ENCODE assay signal across 19 cellular contexts in the genomic region with DNA sequence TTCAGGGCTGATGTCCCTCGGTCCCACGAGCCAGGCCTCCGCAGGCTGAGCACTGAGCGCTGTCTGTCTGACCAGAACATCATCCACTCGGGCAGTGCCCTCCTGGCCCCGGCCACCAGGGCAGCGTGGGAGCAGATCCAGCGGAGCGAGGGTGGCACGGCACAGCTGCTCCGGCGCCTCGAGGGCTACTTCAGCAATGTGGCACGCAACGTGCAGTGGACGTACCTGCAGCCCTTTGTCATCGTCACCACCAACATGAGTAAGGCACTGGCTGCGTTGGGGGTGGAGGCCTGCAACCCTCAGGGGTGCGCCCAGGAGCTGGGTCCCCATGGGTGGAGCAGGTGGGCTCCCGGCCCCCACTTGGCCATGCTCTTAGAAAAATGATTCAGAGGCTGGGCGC. TPM values are rescaled to one million over a fixed set of nuclear protein-coding genes. Genes with fewer than 3 reads are reported as not detected.
DNase-seq lines count a peak whose midpoint lies in the region; ATAC-seq lines count a peak whose summit lies in the region.
"Had no signal": no experiment of that assay in that cellular context is flagged by ENCODE, and none has a peak within 500 bp of the region (broad histone marks: within the 10 kb centered on the region; RNA-seq: fewer than 3 reads in every experiment).

No MANE protein-coding gene starts in this region.

- ATAC-seq in right cardiac atrium (no peak), left cardiac atrium (no peak), left lobe of liver (peak; percentile 10), aorta (ENCODE audit: low FRiP score) (no peak), HG03045 (IDR thresholded peaks at IDR 0.05; ENCODE audit: unreplicated experiment) (no peak), GM21381 (IDR thresholded peaks at IDR 0.05; ENCODE audit: unreplicated experiment) (no peak)
- no peak for ATAC-seq in natural killer cell treated with Interleukin-12 subunit alpha and Interleukin-12 subunit beta and Interleukin-15 and Interleukin-18, amount 100 ng/mL, for 72 hours
- ATAC-seq: A549 had no signal

- no peaks in the 10 kb centered on the region for H3K4me1 Mint-ChIP-seq in natural killer cell treated with Interleukin-12 subunit alpha and Interleukin-12 subunit beta and Interleukin-15 and Interleukin-18, amount 100 ng/mL, for 72 hours (ENCODE audit: low read depth in 2 of 2)
- H3K4me1 Mint-ChIP-seq: CD14-positive monocyte; CD4-positive, alpha-beta memory T cell had no signal

- no peaks in the 10 kb centered on the region for H3K9me3 ChIP-seq in right cardiac atrium (ENCODE audit: control insufficient read depth, low read length)
- H3K9me3 ChIP-seq in aorta (ENCODE audit: control insufficient read depth, low read length) = peaks cover under 1% of the 10 kb centered on the region

- H3K4me3 ChIP-seq in right cardiac atrium (ENCODE audit: low read length) (no peak overlapping the region), aorta (ENCODE audit: low read length in 2 of 2) (no peak overlapping the region)
- H3K4me3 ChIP-seq: A549, BLaER1, HAP-1 had no signal

- H3K9me3 Mint-ChIP-seq in natural killer cell treated with Interleukin-12 subunit alpha and Interleukin-12 subunit beta and Interleukin-15 and Interleukin-18, amount 100 ng/mL, for 72 hours = no peaks in the 10 kb centered on the region

- DNase-seq in right cardiac atrium (peak in 2 of 3 donors; percentile 32 to 38), left cardiac atrium (no peak), left lobe of liver (ENCODE audit: low spot score) (peak; percentile 37), posterior vena cava (ENCODE audit: low spot score) (peak; percentile 73), aorta (peak; percentile 23 to 75)
- no peak for DNase-seq in natural killer cell treated with Interleukin-12 subunit alpha and Interleukin-12 subunit beta and Interleukin-15 and Interleukin-18, amount 100 ng/mL, for 72 hours (ENCODE audit: low spot score)
- DNase-seq: Calu3; CD4-positive, alpha-beta memory T cell; DMS79 treated with DMSO at 0.1 percent for 48 hours; GF-D8; IMR-90 had no signal

- no peak overlapping the region for H3K4me3 Mint-ChIP-seq in natural killer cell treated with Interleukin-12 subunit alpha and Interleukin-12 subunit beta and Interleukin-15 and Interleukin-18, amount 100 ng/mL, for 72 hours
- H3K4me3 Mint-ChIP-seq: CD14-positive monocyte; CD4-positive, alpha-beta memory T cell had no signal

- 91% methylated on average over 21 of the region's 21 CpGs for WGBS in right cardiac atrium
- 90 to 91% methylated on average over 21 of the region's 21 CpGs for WGBS in aorta, 2 donors

- intact Hi-C loops in right cardiac atrium (cut with DNase I) = no loop called here
- intact Hi-C loops in left cardiac atrium (cut with DNase I) = no loop called here
- intact Hi-C loops in posterior vena cava (cut with DNase I) = no loop called here
- intact Hi-C loops in aorta (cut with DNase I) = no loop called here

- H3K36me3 Mint-ChIP-seq in natural killer cell treated with Interleukin-12 subunit alpha and Interleukin-12 subunit beta and Interleukin-15 and Interleukin-18, amount 100 ng/mL, for 72 hours = no peaks in the 10 kb centered on the region
- H3K36me3 Mint-ChIP-seq: CD14-positive monocyte; CD4-positive, alpha-beta memory T cell had no signal

- peaks cover 0 to 3% of the 10 kb centered on the region in 2 donors for H3K27me3 Mint-ChIP-seq in natural killer cell treated with Interleukin-12 subunit alpha and Interleukin-12 subunit beta and Interleukin-15 and Interleukin-18, amount 100 ng/mL, for 72 hours

- H3K27ac Mint-ChIP-seq in natural killer cell treated with Interleukin-12 subunit alpha and Interleukin-12 subunit beta and Interleukin-15 and Interleukin-18, amount 100 ng/mL, for 72 hours = no peak overlapping the region
- H3K27ac Mint-ChIP-seq: CD14-positive monocyte; CD4-positive, alpha-beta memory T cell had no signal

- H3K27me3 ChIP-seq in right cardiac atrium (ENCODE audit: control insufficient read depth, insufficient read depth) = no peaks in the 10 kb centered on the region
- no peaks in the 10 kb centered on the region for H3K27me3 ChIP-seq in aorta (ENCODE audit: control insufficient read depth in 1 of 2, insufficient read depth in 2 of 2, low read length in 1 of 2)
- H3K27me3 ChIP-seq: BLaER1 had no signal

- H3K36me3 ChIP-seq in aorta (ENCODE audit: control insufficient read depth in 1 of 2, insufficient read depth in 2 of 2, low read length in 1 of 2) = no peaks in the 10 kb centered on the region
- H3K36me3 ChIP-seq: BLaER1, HAP-1 had no signal

- H3K4me1 ChIP-seq in right cardiac atrium (ENCODE audit: control insufficient read depth, insufficient read depth, low read length) = no peaks in the 10 kb centered on the region
- H3K4me1 ChIP-seq in aorta (ENCODE audit: control insufficient read depth in 1 of 2, insufficient read depth in 2 of 2, low read length in 2 of 2) = no peaks in the 10 kb centered on the region
- H3K4me1 ChIP-seq: A549, BLaER1, HAP-1 had no signal

- H3K27ac ChIP-seq in right cardiac atrium (ENCODE audit: low read length) (no peak overlapping the region), aorta (ENCODE audit: low read depth in 1 of 2, low read length in 2 of 2) (no peak overlapping the region)
- H3K27ac ChIP-seq: 22Rv1, A549, BLaER1 had no signal

RNA-seq across cellular contexts. Expression of a gene that starts 49.7 kb away (rescaled TPM):
- 1 to 10 TPM in 3 of 4 donors, under 1 TPM in 1; 0.75 to 9.7 (median 3.7) TPM for total RNA-seq in right cardiac atrium
- polyA plus RNA-seq in right cardiac atrium = 2.8 TPM
- total RNA-seq in left cardiac atrium = 1 to 10 TPM; 2.3 to 5.6 TPM
- 35.6 TPM for total RNA-seq in left lobe of liver
- total RNA-seq in posterior vena cava = 1 to 10 TPM in 1 of 2 donors, under 1 TPM in 1; 0.33 to 3.4 TPM
- 1 to 10 TPM; 1.0 to 1.9 TPM for total RNA-seq in aorta
- polyA plus RNA-seq in aorta = 1 to 10 TPM; 1.5 to 2.3 TPM
- not detected for total RNA-seq in natural killer cell treated with Interleukin-12 subunit alpha and Interleukin-12 subunit beta and Interleukin-15 and Interleukin-18, amount 100 ng/mL, for 72 hours
- total RNA-seq: H4, IMR-90 had no signal
- polyA plus RNA-seq: CD14-positive monocyte had no signal

Comparison
In these comparisons a context has a peak if more than half of its experiments do, and no peak if none do; other contexts are left out.
1. DNase-seq: peak in right cardiac atrium (2 of 3), left lobe of liver (single experiment), posterior vena cava (single experiment) and aorta (2 of 2); none in left cardiac atrium (single experiment) and natural killer cell treated with Interleukin-12 subunit alpha and Interleukin-12 subunit beta and Interleukin-15 and Interleukin-18, amount 100 ng/mL, for 72 hours (single experiment).